ENCODE assay signal across 27 cellular contexts in genomic region chr16:23187341-23187740, GRCh38. TPM values are rescaled to one million over a fixed set of nuclear protein-coding genes. Genes with fewer than 3 reads are reported as not detected.
"Had no signal": no experiment of that assay in that cellular context is flagged by ENCODE, and none has a peak within 500 bp of the region (broad histone marks: within the 10 kb centered on the region; RNA-seq: fewer than 3 reads in every experiment).

No MANE protein-coding gene starts in this region.

- H3K9me3 Mint-ChIP-seq: activated naive CD8-positive, alpha-beta T cell treated with anti-CD3 and anti-CD28 coated beads, Interleukin-2, amount 10 ng/mL, durations not matched to agents 7 days and 5 days; T-helper 1 cell treated with Interleukin-12 subunit alpha and Interleukin-12 subunit beta and Interleukin-4 antibody, amounts not matched to agents 30 μg/mL and 1 μg/mL, for 36 hours; WTC11 had no signal

- ATAC-seq: activated CD8-positive, alpha-beta T cell treated with anti-CD3 and anti-CD28 coated beads, Interleukin-2, amount 10 ng/mL, durations not matched to agents 7 days and 5 days; PC-3; WTC11 had no signal

- H3K9me3 ChIP-seq: adrenal gland had no signal

- H3K36me3 ChIP-seq: adrenal gland had no signal

- H3K4me3 ChIP-seq: adrenal gland had no signal

- H3K4me3 Mint-ChIP-seq: activated CD8-positive, alpha-beta T cell treated with anti-CD3 and anti-CD28 coated beads, Interleukin-2, amount 10 ng/mL, durations not matched to agents 7 days and 5 days; activated naive CD8-positive, alpha-beta T cell treated with anti-CD3 and anti-CD28 coated beads, Interleukin-2, amount 10 ng/mL, durations not matched to agents 7 days and 5 days; IgD-negative memory B cell; T-helper 1 cell treated with Interleukin-12 subunit alpha and Interleukin-12 subunit beta and Interleukin-4 antibody, amounts not matched to agents 30 μg/mL and 1 μg/mL, for 36 hours; WTC11 had no signal

- DNase-seq: activated CD4-positive, alpha-beta T cell treated with anti-CD3 and anti-CD28 coated beads for 48 hours; activated CD4-positive, alpha-beta T cell treated with anti-CD3 and anti-CD28 coated beads, Interleukin-2, amount 50 U/mL, for 4 hours; activated CD4-positive, CD25-positive, alpha-beta regulatory T cell treated with anti-CD3 and anti-CD28 coated beads, Interleukin-2, amount 50 U/mL, for 72 hours; activated CD8-positive, alpha-beta memory T cell treated with anti-CD3 and anti-CD28 coated beads, Interleukin-2, amount 50 U/mL, for 48 hours; activated CD8-positive, alpha-beta T cell treated with anti-CD3 and anti-CD28 coated beads, Interleukin-2, amount 10 ng/mL, durations not matched to agents 7 days and 5 days; activated naive CD4-positive, alpha-beta T cell treated with anti-CD3 and anti-CD28 coated beads, Interleukin-2, amount 50 U/mL, for 16 hours; activated naive CD8-positive, alpha-beta T cell treated with anti-CD3 and anti-CD28 coated beads, Interleukin-2, amount 10 ng/mL, durations not matched to agents 7 days and 5 days; activated T-cell treated with anti-CD3 and anti-CD28 coated beads, Interleukin-2, amount 50 U/mL, for 1 hour; adrenal gland; anterior cingulate cortex; caudate nucleus; NCI-H1092 treated with DMSO at 0.1 percent for 48 hours; NCI-H1417 treated with DMSO at 0.1 percent for 48 hours; NCI-H1694 treated with DMSO at 0.1 percent for 48 hours; NCI-H2029 treated with DMSO at 0.1 percent for 48 hours; NCI-H345; NCI-H510A; NCI-H526 treated with DMSO at 0.1 percent for 48 hours; NCI-H82; PC-3; SHP77 treated with DMSO at 0.1 percent for 48 hours had no signal

- H3K36me3 Mint-ChIP-seq: activated naive CD8-positive, alpha-beta T cell treated with anti-CD3 and anti-CD28 coated beads, Interleukin-2, amount 10 ng/mL, durations not matched to agents 7 days and 5 days; WTC11 had no signal

- H3K4me2 ChIP-seq: KMS-11 had no signal

- H3K27ac Mint-ChIP-seq: activated CD8-positive, alpha-beta T cell treated with anti-CD3 and anti-CD28 coated beads, Interleukin-2, amount 10 ng/mL, durations not matched to agents 7 days and 5 days; activated naive CD8-positive, alpha-beta T cell treated with anti-CD3 and anti-CD28 coated beads, Interleukin-2, amount 10 ng/mL, durations not matched to agents 7 days and 5 days; T-helper 1 cell treated with Interleukin-12 subunit alpha and Interleukin-12 subunit beta and Interleukin-4 antibody, amounts not matched to agents 30 μg/mL and 1 μg/mL, for 36 hours; WTC11 had no signal

- H3K4me1 Mint-ChIP-seq: activated naive CD8-positive, alpha-beta T cell treated with anti-CD3 and anti-CD28 coated beads, Interleukin-2, amount 10 ng/mL, durations not matched to agents 7 days and 5 days had no signal

- H3K27ac ChIP-seq: adrenal gland, KMS-11 had no signal

RNA-seq across cellular contexts. Expression of gene SCNN1G, which starts 4.8 kb away (rescaled TPM):
- total RNA-seq: activated CD8-positive, alpha-beta T cell treated with anti-CD3 and anti-CD28 coated beads, Interleukin-2, amount 10 ng/mL, durations not matched to agents 7 days and 5 days; activated naive CD8-positive, alpha-beta T cell treated with anti-CD3 and anti-CD28 coated beads, Interleukin-2, amount 10 ng/mL, durations not matched to agents 7 days and 5 days; chondrocyte; SK-MEL-5 had no signal
